Comparison of ENCODE assay signal across 8 cellular contexts in the genomic region with DNA sequence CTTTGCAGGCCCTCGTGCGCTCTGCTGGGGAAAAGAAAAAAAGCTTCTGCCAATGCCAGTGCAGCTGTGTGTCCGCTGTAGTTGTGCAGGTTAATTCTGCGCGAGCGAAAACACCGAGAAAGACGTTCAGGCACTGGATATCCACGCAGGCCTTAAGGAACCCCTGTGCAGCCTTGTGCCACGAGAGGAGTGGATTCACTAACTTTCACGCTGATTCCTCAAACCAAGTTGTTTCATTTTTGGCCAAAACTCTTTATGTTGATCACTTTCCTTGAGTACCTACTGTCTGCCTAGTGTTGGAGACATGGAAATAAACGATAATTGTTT. TPM values are rescaled to one million over a fixed set of nuclear protein-coding genes. Genes with fewer than 3 reads are reported as not detected.
DNase-seq lines count a peak whose midpoint lies in the region; ATAC-seq and TF ChIP-seq lines count a peak whose summit lies in the region.

No MANE protein-coding gene starts in this region.

- POLR2A ChIA-PET in HCT116 (lab: Charles Lee): interaction anchor here (0.6 kb wide), 1 partner anchor 166 kb away, joined by 3 read pairs; no protein-coding TSS in a partner anchor

- BruUV-seq in HCT116 (replicated peaks; lab: Mats Ljungman, UMichigan): no TSS peak

- H3K27me3 ChIP-seq in HCT116 (ENCODE audit: insufficient read depth, low read length): no peaks in the 10 kb centered on the region
- H3K27me3 ChIP-seq in iPS-18a (ENCODE audit: control insufficient read depth, insufficient read depth, low read length): no peaks in the 10 kb centered on the region
- H3K27me3 ChIP-seq in stomach smooth muscle (ENCODE audit: control insufficient read depth in 1 of 2, insufficient read depth in 2 of 2, low read length in 2 of 2): no peaks in the 10 kb centered on the region

- H3K4me3 ChIP-seq in HCT116 (replicated peaks in 1 of 2; ENCODE audit: low read depth in 1 of 2, low read length in 2 of 2): peak overlapping the region; percentile 48 to 77
- H3K4me3 ChIP-seq in WI38 (ENCODE audit: low read depth, low read length): peak overlapping the region; percentile 63
- peak overlapping the region; percentile 84 for H3K4me3 ChIP-seq in iPS-18a (ENCODE audit: low read length)
- H3K4me3 ChIP-seq in stomach smooth muscle (ENCODE audit: low read length in 2 of 2): peak overlapping the region; percentile 71 to 81

- H3K27ac ChIP-seq in HCT116 (ENCODE audit: low read depth, low read length) (peak overlapping the region; percentile 88), iPS-18a (ENCODE audit: low read length) (peak overlapping the region; percentile 92), stomach smooth muscle (ENCODE audit: low read length) (peak overlapping the region; percentile 80)

- RAD21 ChIA-PET in HCT116 (lab: Charles Lee; ENCODE audit: low non-redundant PET in 1 of 2, low total read pairs in 2 of 2, uncharacterized antibody in 2 of 2, unreplicated experiment in 2 of 2): no interaction called here

- no peak for TF ChIP-seq POLR2A in HCT116 (IDR thresholded peaks at IDR 0.05; ENCODE audit: borderline replicate concordance, extremely low read depth, insufficient read depth, insufficient read length)

- no peak overlapping the region for H2AFZ ChIP-seq in HCT116 (ENCODE audit: low read depth, low read length, poor library complexity, severe bottlenecking)

- ATAC-seq in HCT116: no peak
- no peak for ATAC-seq in stimulated activated effector memory CD8-positive, alpha-beta T cell treated with anti-CD3 and anti-CD28 coated beads, Interleukin-12 subunit alpha, Interleukin-12 subunit beta, amount 100 ng/mL, for 72 hours

- H3K4me2 ChIP-seq in HCT116 (ENCODE audit: low read length): peak overlapping the region; percentile 88

- H3K9me3 Mint-ChIP-seq in stimulated activated effector memory CD8-positive, alpha-beta T cell treated with anti-CD3 and anti-CD28 coated beads, Interleukin-12 subunit alpha, Interleukin-12 subunit beta, amount 100 ng/mL, for 72 hours: no peaks in the 10 kb centered on the region

- TF ChIP-seq CTCF in HCT116 (IDR thresholded peaks at IDR 0.05 in 2 of 3, conservative IDR thresholded peaks at IDR 0.05 in 1 of 3; ENCODE audit: borderline replicate concordance in 1 of 3, insufficient read depth in 1 of 3, low read depth in 2 of 3, low read length in 2 of 3) (no peak), WI38 (IDR thresholded peaks at IDR 0.05; ENCODE audit: low read depth, low read length) (no peak)

- no peaks in the 10 kb centered on the region for H3K36me3 Mint-ChIP-seq in stimulated activated effector memory CD8-positive, alpha-beta T cell treated with anti-CD3 and anti-CD28 coated beads, Interleukin-12 subunit alpha, Interleukin-12 subunit beta, amount 100 ng/mL, for 72 hours

- peaks cover 19% of the 10 kb centered on the region; the same call in 1 of the 2 replicates for H4K20me1 ChIP-seq in HCT116 (ENCODE audit: insufficient read depth)

- no peaks in the 10 kb centered on the region for H3K9me2 ChIP-seq in HCT116 (ENCODE audit: insufficient read depth)

- H3K9ac ChIP-seq in HCT116 (ENCODE audit: low read length): peak overlapping the region; percentile 82
- H3K9ac ChIP-seq in iPS-18a (ENCODE audit: low read length): peak overlapping the region; percentile 95
- peak overlapping the region; percentile 63 to 79 for H3K9ac ChIP-seq in stomach smooth muscle (ENCODE audit: low read length in 2 of 2)

- no peak overlapping the region for H3K4me3 Mint-ChIP-seq in stimulated activated effector memory CD8-positive, alpha-beta T cell treated with anti-CD3 and anti-CD28 coated beads, Interleukin-12 subunit alpha, Interleukin-12 subunit beta, amount 100 ng/mL, for 72 hours

- H3K27ac Mint-ChIP-seq in stimulated activated effector memory CD8-positive, alpha-beta T cell treated with anti-CD3 and anti-CD28 coated beads, Interleukin-12 subunit alpha, Interleukin-12 subunit beta, amount 100 ng/mL, for 72 hours: no peak overlapping the region

- CTCF ChIA-PET in HCT116 (lab: Charles Lee): no interaction called here

- intact Hi-C loops in HCT116 (cut with micrococcal nuclease): loop anchor here (2.0 kb wide), 1 partner anchor 68 kb away; no protein-coding TSS in a partner anchor

- H3K79me2 ChIP-seq in HCT116 (ENCODE audit: insufficient read depth, low read length): peaks cover 44% of the 10 kb centered on the region

- H3K4me1 Mint-ChIP-seq in stimulated activated effector memory CD8-positive, alpha-beta T cell treated with anti-CD3 and anti-CD28 coated beads, Interleukin-12 subunit alpha, Interleukin-12 subunit beta, amount 100 ng/mL, for 72 hours: peaks cover 10% of the 10 kb centered on the region

- H3K36me3 ChIP-seq in HCT116 (ENCODE audit: control insufficient read depth in 1 of 2, insufficient read depth in 2 of 2, low read length in 2 of 2) (no peaks in the 10 kb centered on the region), iPS-18a (ENCODE audit: control insufficient read depth, low read depth, low read length) (no peaks in the 10 kb centered on the region), stomach smooth muscle (ENCODE audit: control insufficient read depth in 2 of 2, insufficient read depth in 2 of 2, low read length in 2 of 2) (no peaks in the 10 kb centered on the region)

- H3K4me1 ChIP-seq in HCT116 (ENCODE audit: control insufficient read depth in 1 of 2, insufficient read depth in 2 of 2, low read length in 2 of 2): peaks cover 15 to 31% of the 10 kb centered on the region in 2 experiments
- H3K4me1 ChIP-seq in iPS-18a (ENCODE audit: control insufficient read depth, low read depth, low read length): peaks cover 30% of the 10 kb centered on the region
- peaks cover 22% of the 10 kb centered on the region for H3K4me1 ChIP-seq in stomach smooth muscle (ENCODE audit: control insufficient read depth, insufficient read depth, low read length)

- DNase-seq in HCT116 (ENCODE audit: low read depth, low spot score): no peak
- no peak for DNase-seq in stimulated activated effector memory CD8-positive, alpha-beta T cell treated with anti-CD3 and anti-CD28 coated beads, Interleukin-12 subunit alpha, Interleukin-12 subunit beta, amount 100 ng/mL, for 72 hours (ENCODE audit: low spot score in 2 of 2)
- DNase-seq in effector CD4-positive, alpha-beta T cell: no peak
- no peak for DNase-seq in activated CD4-positive, alpha-beta T cell treated with anti-CD3 and anti-CD28 coated beads for 48 hours
- no peak for DNase-seq in NK-92 treated with Interleukin-12 subunit alpha and Interleukin-12 subunit beta, amount 100 ng/mL, for 24 hours (lab: John Stamatoyannopoulos, UW)

- TF ChIP-seq RAD21 in HCT116 (IDR thresholded peaks at IDR 0.05; ENCODE audit: low read depth): no peak

- H3K9me3 ChIP-seq in HCT116 (ENCODE audit: control insufficient read depth in 1 of 2, insufficient read depth in 1 of 2, low read depth in 1 of 2, low read length in 2 of 2) (no peaks in the 10 kb centered on the region), iPS-18a (ENCODE audit: control insufficient read depth, low read depth, low read length) (no peaks in the 10 kb centered on the region), stomach smooth muscle (ENCODE audit: control insufficient read depth in 2 of 2, low read length in 2 of 2) (no peaks in the 10 kb centered on the region)

TF ChIP-seq in HCT116, 20 proteins besides CTCF, POLR2A, EP300 and RAD21 (continues in another document):
- TF ChIP-seq YY1 (IDR thresholded peaks at IDR 0.05; ENCODE audit: extremely low read depth, insufficient replicate concordance, low read depth, low read length) (no peak), EZH2phosphoT487 (IDR thresholded peaks at IDR 0.05; ENCODE audit: borderline replicate concordance) (no peak), SP1 (IDR thresholded peaks at IDR 0.05; ENCODE audit: low read depth) (no peak), ELF1 (IDR thresholded peaks at IDR 0.05; ENCODE audit: borderline replicate concordance, low read depth) (no peak), CBX3 (IDR thresholded peaks at IDR 0.05; ENCODE audit: low read depth) (no peak), SRF (IDR thresholded peaks at IDR 0.05; ENCODE audit: low read depth) (no peak), EGR1 (IDR thresholded peaks at IDR 0.05; ENCODE audit: low read depth) (no peak), CEBPB (IDR thresholded peaks at IDR 0.05; ENCODE audit: low read depth) (no peak), POLR2AphosphoS5 (IDR thresholded peaks at IDR 0.05; ENCODE audit: low read depth, low read length) (no peak), TCF7L2 (IDR thresholded peaks at IDR 0.05; ENCODE audit: borderline replicate concordance, extremely low read depth, insufficient read depth, insufficient read length) (no peak), SIN3A (IDR thresholded peaks at IDR 0.05; ENCODE audit: low read depth) (no peak), FOSL1 (IDR thresholded peaks at IDR 0.05; ENCODE audit: low read depth) (no peak)
- TF ChIP-seq, protein P1, sequence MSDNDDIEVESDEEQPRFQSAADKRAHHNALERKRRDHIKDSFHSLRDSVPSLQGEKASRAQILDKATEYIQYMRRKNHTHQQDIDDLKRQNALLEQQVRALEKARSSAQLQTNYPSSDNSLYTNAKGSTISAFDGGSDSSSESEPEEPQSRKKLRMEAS (IDR thresholded peaks at IDR 0.05): no peak
- TF ChIP-seq, protein P2, sequence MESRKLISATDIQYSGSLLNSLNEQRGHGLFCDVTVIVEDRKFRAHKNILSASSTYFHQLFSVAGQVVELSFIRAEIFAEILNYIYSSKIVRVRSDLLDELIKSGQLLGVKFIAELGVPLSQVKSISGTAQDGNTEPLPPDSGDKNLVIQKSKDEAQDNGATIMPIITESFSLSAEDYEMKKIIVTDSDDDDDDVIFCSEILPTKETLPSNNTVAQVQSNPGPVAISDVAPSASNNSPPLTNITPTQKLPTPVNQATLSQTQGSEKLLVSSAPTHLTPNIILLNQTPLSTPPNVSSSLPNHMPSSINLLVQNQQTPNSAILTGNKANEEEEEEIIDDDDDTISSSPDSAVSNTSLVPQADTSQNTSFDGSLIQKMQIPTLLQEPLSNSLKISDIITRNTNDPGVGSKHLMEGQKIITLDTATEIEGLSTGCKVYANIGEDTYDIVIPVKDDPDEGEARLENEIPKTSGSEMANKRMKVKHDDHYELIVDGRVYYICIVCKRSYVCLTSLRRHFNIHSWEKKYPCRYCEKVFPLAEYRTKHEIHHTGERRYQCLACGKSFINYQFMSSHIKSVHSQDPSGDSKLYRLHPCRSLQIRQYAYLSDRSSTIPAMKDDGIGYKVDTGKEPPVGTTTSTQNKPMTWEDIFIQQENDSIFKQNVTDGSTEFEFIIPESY (IDR thresholded peaks at IDR 0.05; ENCODE audit: extremely low read depth, insufficient replicate concordance, low read length): no peak
- TF ChIP-seq, protein P3, sequence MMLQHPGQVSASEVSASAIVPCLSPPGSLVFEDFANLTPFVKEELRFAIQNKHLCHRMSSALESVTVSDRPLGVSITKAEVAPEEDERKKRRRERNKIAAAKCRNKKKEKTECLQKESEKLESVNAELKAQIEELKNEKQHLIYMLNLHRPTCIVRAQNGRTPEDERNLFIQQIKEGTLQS (IDR thresholded peaks at IDR 0.05): no peak

RNA-seq across cellular contexts. Expression of a gene that starts 0.6 kb away (rescaled TPM):
- 31.1 TPM for total RNA-seq in HCT116 (2021; ENCODE audit: unreplicated experiment)
- polyA plus RNA-seq in HCT116 (2012): 15.1 and 17.5 TPM in 2 replicates
